1 cellular context compared by ENCODE assay signal in the genomic region with DNA sequence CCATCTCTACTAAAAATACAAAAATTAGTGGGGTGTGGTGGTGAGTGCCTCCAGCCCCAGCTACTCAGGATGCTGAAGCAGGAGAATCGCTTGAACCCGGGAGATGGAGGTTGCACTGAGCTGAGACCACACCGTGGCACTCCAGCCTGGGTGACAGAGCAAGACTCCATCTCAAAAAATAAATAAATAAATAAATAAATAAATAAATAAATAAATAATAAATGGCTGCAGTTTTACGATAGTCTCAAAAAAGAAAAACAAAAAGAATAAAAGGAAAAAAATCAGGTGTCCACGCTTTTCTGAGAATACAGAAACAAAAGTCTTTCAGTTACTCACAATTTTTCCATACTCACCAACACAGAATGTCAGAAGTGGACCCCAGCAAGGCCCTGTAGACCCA.
A peak's percentile ranks its signal among the peaks of the same experiment; 100 is the strongest.
TF ChIP-seq lines count a peak whose summit lies in the region.

No MANE protein-coding gene starts in this region.

TF ChIP-seq in HEK293, 187 proteins besides CTCF, POLR2A, EP300 and RAD21 (continued from another document):
- TF ChIP-seq ZNF510 (tag by site-specific recombination; IDR thresholded peaks at IDR 0.05; ENCODE audit: insufficient replicate concordance) (peak; percentile 72), ZBTB8A (tag by site-specific recombination; IDR thresholded peaks at IDR 0.05) (peak; percentile 67), ZNF555 (tag by site-specific recombination; conservative IDR thresholded peaks at IDR 0.05) (peak; percentile 84), ZNF623 (tag by site-specific recombination; IDR thresholded peaks at IDR 0.05) (peak; percentile 72), ZNF140 (tag by site-specific recombination; IDR thresholded peaks at IDR 0.05) (peak; percentile 79), ZNF580 (tag by site-specific recombination; IDR thresholded peaks at IDR 0.05) (0 out of 2 replicates have a peak, but pooled peaks have one; percentile 46), ZNF654 (tag by site-specific recombination; IDR thresholded peaks at IDR 0.05; ENCODE audit: low read depth) (peak; percentile 31), ZNF560 (tag by site-specific recombination; IDR thresholded peaks at IDR 0.05; ENCODE audit: borderline replicate concordance) (peak; percentile 78), ZBTB11 (tag by site-specific recombination; conservative IDR thresholded peaks at IDR 0.05; ENCODE audit: low read depth) (peak; percentile 68), ZNF404 (tag by site-specific recombination; IDR thresholded peaks at IDR 0.05) (0 out of 2 replicates have a peak, but pooled peaks have one; percentile 50), ZNF394 (tag by site-specific recombination; IDR thresholded peaks at IDR 0.05; ENCODE audit: borderline replicate concordance) (peak; percentile 88; the same call in 1 of the 2 replicates), ZXDB (tag by site-specific recombination; IDR thresholded peaks at IDR 0.05) (0 out of 2 replicates have a peak, but pooled peaks have one; percentile 28), ZFP3 (tag by site-specific recombination; IDR thresholded peaks at IDR 0.05; ENCODE audit: low read depth) (peak; percentile 24; the same call in 1 of the 2 replicates), ZNF791 (tag by site-specific recombination; IDR thresholded peaks at IDR 0.05) (0 out of 2 replicates have a peak, but pooled peaks have one; percentile 35), ZNF292 (tag by site-specific recombination; IDR thresholded peaks at IDR 0.05; ENCODE audit: borderline replicate concordance, low read depth) (0 out of 2 replicates have a peak, but pooled peaks have one; percentile 43), ZNF433 (tag by site-specific recombination; IDR thresholded peaks at IDR 0.05; ENCODE audit: low read depth) (peak; percentile 52; the same call in 1 of the 2 replicates), ZNF266 (tag by site-specific recombination; IDR thresholded peaks at IDR 0.05; ENCODE audit: low read depth) (peak; percentile 79), GLI2 (tag by site-specific recombination; IDR thresholded peaks at IDR 0.05; ENCODE audit: borderline replicate concordance, low read depth) (peak; percentile 16; the same call in 1 of the 2 replicates), SP3 (tag by site-specific recombination; IDR thresholded peaks at IDR 0.05) (peak; percentile 23; the same call in 1 of the 2 replicates)
- TF ChIP-seq, protein P1, sequence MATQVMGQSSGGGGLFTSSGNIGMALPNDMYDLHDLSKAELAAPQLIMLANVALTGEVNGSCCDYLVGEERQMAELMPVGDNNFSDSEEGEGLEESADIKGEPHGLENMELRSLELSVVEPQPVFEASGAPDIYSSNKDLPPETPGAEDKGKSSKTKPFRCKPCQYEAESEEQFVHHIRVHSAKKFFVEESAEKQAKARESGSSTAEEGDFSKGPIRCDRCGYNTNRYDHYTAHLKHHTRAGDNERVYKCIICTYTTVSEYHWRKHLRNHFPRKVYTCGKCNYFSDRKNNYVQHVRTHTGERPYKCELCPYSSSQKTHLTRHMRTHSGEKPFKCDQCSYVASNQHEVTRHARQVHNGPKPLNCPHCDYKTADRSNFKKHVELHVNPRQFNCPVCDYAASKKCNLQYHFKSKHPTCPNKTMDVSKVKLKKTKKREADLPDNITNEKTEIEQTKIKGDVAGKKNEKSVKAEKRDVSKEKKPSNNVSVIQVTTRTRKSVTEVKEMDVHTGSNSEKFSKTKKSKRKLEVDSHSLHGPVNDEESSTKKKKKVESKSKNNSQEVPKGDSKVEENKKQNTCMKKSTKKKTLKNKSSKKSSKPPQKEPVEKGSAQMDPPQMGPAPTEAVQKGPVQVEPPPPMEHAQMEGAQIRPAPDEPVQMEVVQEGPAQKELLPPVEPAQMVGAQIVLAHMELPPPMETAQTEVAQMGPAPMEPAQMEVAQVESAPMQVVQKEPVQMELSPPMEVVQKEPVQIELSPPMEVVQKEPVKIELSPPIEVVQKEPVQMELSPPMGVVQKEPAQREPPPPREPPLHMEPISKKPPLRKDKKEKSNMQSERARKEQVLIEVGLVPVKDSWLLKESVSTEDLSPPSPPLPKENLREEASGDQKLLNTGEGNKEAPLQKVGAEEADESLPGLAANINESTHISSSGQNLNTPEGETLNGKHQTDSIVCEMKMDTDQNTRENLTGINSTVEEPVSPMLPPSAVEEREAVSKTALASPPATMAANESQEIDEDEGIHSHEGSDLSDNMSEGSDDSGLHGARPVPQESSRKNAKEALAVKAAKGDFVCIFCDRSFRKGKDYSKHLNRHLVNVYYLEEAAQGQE (tag by site-specific recombination; IDR thresholded peaks at IDR 0.05), result peak; percentile 79
- TF ChIP-seq, protein P2, sequence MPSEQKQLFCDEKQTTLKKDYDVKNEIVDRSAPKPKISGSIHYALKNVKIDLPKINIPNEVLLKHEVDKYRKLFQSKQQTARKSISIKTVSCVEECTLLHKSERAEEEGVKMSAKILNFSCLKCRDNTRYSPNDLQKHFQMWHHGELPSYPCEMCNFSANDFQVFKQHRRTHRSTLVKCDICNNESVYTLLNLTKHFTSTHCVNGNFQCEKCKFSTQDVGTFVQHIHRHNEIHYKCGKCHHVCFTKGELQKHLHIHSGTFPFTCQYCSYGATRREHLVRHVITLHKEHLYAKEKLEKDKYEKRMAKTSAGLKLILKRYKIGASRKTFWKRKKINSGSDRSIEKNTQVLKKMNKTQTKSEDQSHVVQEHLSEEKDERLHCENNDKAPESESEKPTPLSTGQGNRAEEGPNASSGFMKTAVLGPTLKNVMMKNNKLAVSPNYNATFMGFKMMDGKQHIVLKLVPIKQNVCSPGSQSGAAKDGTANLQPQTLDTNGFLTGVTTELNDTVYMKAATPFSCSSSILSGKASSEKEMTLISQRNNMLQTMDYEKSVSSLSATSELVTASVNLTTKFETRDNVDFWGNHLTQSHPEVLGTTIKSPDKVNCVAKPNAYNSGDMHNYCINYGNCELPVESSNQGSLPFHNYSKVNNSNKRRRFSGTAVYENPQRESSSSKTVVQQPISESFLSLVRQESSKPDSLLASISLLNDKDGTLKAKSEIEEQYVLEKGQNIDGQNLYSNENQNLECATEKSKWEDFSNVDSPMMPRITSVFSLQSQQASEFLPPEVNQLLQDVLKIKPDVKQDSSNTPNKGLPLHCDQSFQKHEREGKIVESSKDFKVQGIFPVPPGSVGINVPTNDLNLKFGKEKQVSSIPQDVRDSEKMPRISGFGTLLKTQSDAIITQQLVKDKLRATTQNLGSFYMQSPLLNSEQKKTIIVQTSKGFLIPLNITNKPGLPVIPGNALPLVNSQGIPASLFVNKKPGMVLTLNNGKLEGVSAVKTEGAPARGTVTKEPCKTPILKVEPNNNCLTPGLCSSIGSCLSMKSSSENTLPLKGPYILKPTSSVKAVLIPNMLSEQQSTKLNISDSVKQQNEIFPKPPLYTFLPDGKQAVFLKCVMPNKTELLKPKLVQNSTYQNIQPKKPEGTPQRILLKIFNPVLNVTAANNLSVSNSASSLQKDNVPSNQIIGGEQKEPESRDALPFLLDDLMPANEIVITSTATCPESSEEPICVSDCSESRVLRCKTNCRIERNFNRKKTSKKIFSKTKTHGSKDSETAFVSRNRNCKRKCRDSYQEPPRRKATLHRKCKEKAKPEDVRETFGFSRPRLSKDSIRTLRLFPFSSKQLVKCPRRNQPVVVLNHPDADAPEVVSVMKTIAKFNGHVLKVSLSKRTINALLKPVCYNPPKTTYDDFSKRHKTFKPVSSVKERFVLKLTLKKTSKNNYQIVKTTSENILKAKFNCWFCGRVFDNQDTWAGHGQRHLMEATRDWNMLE (tag by site-specific recombination; conservative IDR thresholded peaks at IDR 0.05; ENCODE audit: low read depth), result peak; percentile 87
